In the genomic region with DNA sequence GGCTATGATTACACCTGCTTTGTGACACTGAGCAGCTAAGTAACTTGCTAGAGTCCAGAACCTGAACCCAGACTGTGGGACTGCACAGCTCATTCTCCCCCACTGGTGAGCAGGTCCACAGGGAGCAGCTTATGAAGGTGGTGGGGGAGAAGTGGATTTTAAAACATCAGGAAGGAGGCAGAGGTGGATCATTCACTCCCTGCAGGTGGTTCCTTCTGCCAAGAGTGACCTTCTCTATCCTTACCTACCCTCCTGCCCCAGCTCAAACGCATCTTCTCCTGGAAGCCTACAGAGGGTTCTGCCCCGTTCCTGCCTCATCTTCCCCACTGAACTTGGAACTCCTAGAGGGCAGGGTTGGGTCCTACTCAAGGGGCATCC, we compare ENCODE assay signal across 8 cellular contexts. TPM values are rescaled to one million over a fixed set of nuclear protein-coding genes. Genes with fewer than 3 reads are reported as not detected.
DNase-seq lines count a peak whose midpoint lies in the region; ATAC-seq, FAIRE-seq and TF ChIP-seq lines count a peak whose summit lies in the region.

No MANE protein-coding gene starts in this region.

- H3K4me3 Mint-ChIP-seq in Calu3 (ENCODE audit: low read depth, unreplicated experiment): peak overlapping the region; percentile 63

- no TSS peak for BruUV-seq in Calu3 (replicated peaks; lab: Mats Ljungman, UMichigan)

- TF ChIP-seq CTCF in Calu3 (IDR thresholded peaks at IDR 0.05; ENCODE audit: unreplicated experiment) (no peak), esophagus muscularis mucosa (IDR thresholded peaks at IDR 0.05) (no peak), pancreas (IDR thresholded peaks at IDR 0.05) (no peak)

- ATAC-seq in SK-N-SH treated with all-trans-retinoic acid at 6 μM for 48 hours (peak; percentile 9; the same call in 1 of the 3 replicates), pancreas (peak in 2 of 4 donors; percentile 3 to 11), HG03280 (IDR thresholded peaks at IDR 0.05; ENCODE audit: unreplicated experiment) (no peak), GM21447 (IDR thresholded peaks at IDR 0.05; ENCODE audit: unreplicated experiment) (no peak)

- H3K4me3 ChIP-seq in esophagus muscularis mucosa (peak overlapping the region; percentile 65 to 85 (median 74)), pancreas (peak overlapping the region in 3 of 4 donors; percentile 77 to 84 (median 81))

- H3K9me3 ChIP-seq in esophagus muscularis mucosa: no peaks in the 10 kb centered on the region
- H3K9me3 ChIP-seq in pancreas: no peaks in the 10 kb centered on the region

- no peaks in the 10 kb centered on the region for H3K4me1 Mint-ChIP-seq in Calu3 (ENCODE audit: low read depth, unreplicated experiment)

- H3K36me3 Mint-ChIP-seq in Calu3 (ENCODE audit: insufficient read depth, unreplicated experiment): peaks cover 22% of the 10 kb centered on the region

- H3K27me3 ChIP-seq in esophagus muscularis mucosa (peaks cover 0 to 9% (median 0%) of the 10 kb centered on the region in 4 donors), pancreas (no peaks in the 10 kb centered on the region)

- 71% methylated on average over 2 of the region's 2 CpGs for WGBS in esophagus muscularis mucosa
- 42 to 43% methylated on average over 2 of the region's 2 CpGs for WGBS in pancreas, 2 donors

- CTCF ChIA-PET in Calu3 (lab: Charles Lee): interaction anchor here (0.8 to 1.2 kb wide), 4 partner anchors 29 to 206 kb away, joined by 3 to 4 read pairs (median 4); no protein-coding TSS in a partner anchor

- no peak for DNase-seq in Calu3
- DNase-seq in esophagus muscularis mucosa (ENCODE audit: extremely low spot score): no peak
- DNase-seq in pancreas: no peak
- DNase-seq in OCI-M1 (lab: John Stamatoyannopoulos, UW): no peak
- DNase-seq in NCI-H446 (lab: John Stamatoyannopoulos, UW): no peak

- no peak for TF ChIP-seq EP300 in esophagus muscularis mucosa (IDR thresholded peaks at IDR 0.05)

- no peak overlapping the region for H3K27ac Mint-ChIP-seq in Calu3 (ENCODE audit: unreplicated experiment)

- peak overlapping the region in 2 of 4 donors; percentile 70 to 72 for H3K27ac ChIP-seq in esophagus muscularis mucosa (replicated peaks in 1 of 4)
- H3K27ac ChIP-seq in pancreas: no peak overlapping the region

- H3K4me1 ChIP-seq in esophagus muscularis mucosa (peaks cover 11 to 19% (median 19%) of the 10 kb centered on the region in 4 donors), pancreas (peaks cover 0 to 3% (median 0%) of the 10 kb centered on the region in 3 donors)

- no peak for FAIRE-seq in pancreas (lab: Jason Lieb, UNC)

- H3K27me3 Mint-ChIP-seq in Calu3 (ENCODE audit: unreplicated experiment): peaks cover 15% of the 10 kb centered on the region

- intact Hi-C loops in Calu3 (cut with micrococcal nuclease; ENCODE audit: unreplicated experiment): no loop called here
- intact Hi-C loops in esophagus muscularis mucosa (cut with DNase I): no loop called here
- intact Hi-C loops in pancreas (cut with DNase I): no loop called here

- TF ChIP-seq POLR2A in esophagus muscularis mucosa (IDR thresholded peaks at IDR 0.05; ENCODE audit: low read depth): no peak

- H3K36me3 ChIP-seq in esophagus muscularis mucosa (peaks cover 0 to 17% (median 4%) of the 10 kb centered on the region in 4 donors), pancreas (no peaks in the 10 kb centered on the region)

- H3K9me3 Mint-ChIP-seq in Calu3 (ENCODE audit: low read depth, unreplicated experiment): peaks cover 8% of the 10 kb centered on the region

TF ChIP-seq in SK-N-SH treated with all-trans-retinoic acid at 6 μM for 48 hours, 23 proteins besides CTCF, POLR2A, EP300 and RAD21:
- TF ChIP-seq CSDC2 (CRISPR knock-in tag; IDR thresholded peaks at IDR 0.05): no peak
- TF ChIP-seq BACH2 (CRISPR knock-in tag; IDR thresholded peaks at IDR 0.05; ENCODE audit: borderline replicate concordance): no peak
- no peak for TF ChIP-seq ZNF8 (CRISPR knock-in tag; IDR thresholded peaks at IDR 0.05)
- TF ChIP-seq TCF4 (CRISPR knock-in tag; IDR thresholded peaks at IDR 0.05; ENCODE audit: borderline replicate concordance): no peak
- no peak for TF ChIP-seq ESRRG (CRISPR knock-in tag; IDR thresholded peaks at IDR 0.05)
- TF ChIP-seq, protein P1, sequence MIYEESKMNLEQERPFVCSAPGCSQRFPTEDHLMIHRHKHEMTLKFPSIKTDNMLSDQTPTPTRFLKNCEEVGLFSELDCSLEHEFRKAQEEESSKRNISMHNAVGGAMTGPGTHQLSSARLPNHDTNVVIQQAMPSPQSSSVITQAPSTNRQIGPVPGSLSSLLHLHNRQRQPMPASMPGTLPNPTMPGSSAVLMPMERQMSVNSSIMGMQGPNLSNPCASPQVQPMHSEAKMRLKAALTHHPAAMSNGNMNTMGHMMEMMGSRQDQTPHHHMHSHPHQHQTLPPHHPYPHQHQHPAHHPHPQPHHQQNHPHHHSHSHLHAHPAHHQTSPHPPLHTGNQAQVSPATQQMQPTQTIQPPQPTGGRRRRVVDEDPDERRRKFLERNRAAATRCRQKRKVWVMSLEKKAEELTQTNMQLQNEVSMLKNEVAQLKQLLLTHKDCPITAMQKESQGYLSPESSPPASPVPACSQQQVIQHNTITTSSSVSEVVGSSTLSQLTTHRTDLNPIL (CRISPR knock-in tag; IDR thresholded peaks at IDR 0.05; ENCODE audit: low read depth): no peak
- no peak for TF ChIP-seq TOX (CRISPR knock-in tag; IDR thresholded peaks at IDR 0.05; ENCODE audit: borderline replicate concordance)
- TF ChIP-seq ZNF70 (CRISPR knock-in tag; IDR thresholded peaks at IDR 0.05): no peak
- no peak for TF ChIP-seq ZC3H10 (CRISPR knock-in tag; IDR thresholded peaks at IDR 0.05)
- TF ChIP-seq ZFP30 (CRISPR knock-in tag; IDR thresholded peaks at IDR 0.05): no peak

RNA-seq across cellular contexts. Expression of a gene that starts 0.5 kb away (rescaled TPM):
- total RNA-seq in Calu3 (2022): 22.9 and 25.2 TPM in 2 replicates
- total RNA-seq in esophagus muscularis mucosa: 1 to 10 TPM; 2.0 to 9.1 (median 6.5) TPM
- total RNA-seq in pancreas: 1 to 10 TPM; 2.7 to 5.8 (median 4.4) TPM
- 1 to 10 TPM; 7.5 to 8.4 TPM for polyA plus RNA-seq in pancreas

RNA-seq across cellular contexts. Expression of a gene that starts 56.3 kb away (rescaled TPM):
- total RNA-seq in Calu3 (2022) (not detected in 2 replicates), esophagus muscularis mucosa (under 1 TPM in 1 of 4 donors, not detected in 3; 0.66 TPM), pancreas (under 1 TPM in 1 of 6 donors, not detected in 5; 0.20 TPM)
- polyA plus RNA-seq in pancreas: not detected
